ENCODE assay signal across 8 cellular contexts in genomic region chr5:109691248-109691574, GRCh38. TPM values are rescaled to one million over a fixed set of nuclear protein-coding genes. Genes with fewer than 3 reads are reported as not detected.
DNase-seq lines count a peak whose midpoint lies in the region; ATAC-seq and TF ChIP-seq lines count a peak whose summit lies in the region.

No MANE protein-coding gene starts in this region.

- no peaks in the 10 kb centered on the region for H3K9me3 Mint-ChIP-seq in effector memory CD8-positive, alpha-beta T cell

- H3K36me3 Mint-ChIP-seq in effector memory CD8-positive, alpha-beta T cell (ENCODE audit: insufficient read depth) = peaks cover 22% of the 10 kb centered on the region

- peak overlapping the region; percentile 78 to 84 for H3K27ac Mint-ChIP-seq in effector memory CD8-positive, alpha-beta T cell

- POLR2A ChIA-PET in PC-9 (lab: Charles Lee; ENCODE audit: unreplicated experiment) = interaction anchor here (0.6 to 0.7 kb wide), 2 partner anchors 10 to 1405 kb away, joined by 5 to 6 read pairs; no protein-coding TSS in a partner anchor

- H3K4me3 ChIP-seq in GM08714 (ENCODE audit: low read length) (peak overlapping the region; percentile 80), PC-9 (peak overlapping the region; percentile 91), osteoblast (ENCODE audit: insufficient read depth, low read length) (peak overlapping the region; percentile 89)

- peaks cover 25% of the 10 kb centered on the region; the same call in 1 of the 2 replicates for H3F3A ChIP-seq in PC-9 (ENCODE audit: insufficient read depth, low read depth)

- H3K27me3 ChIP-seq in PC-9 (ENCODE audit: insufficient read depth, low read depth) (no peaks in the 10 kb centered on the region), osteoblast (ENCODE audit: insufficient read depth, low read length) (no peaks in the 10 kb centered on the region)

- no peak for TF ChIP-seq CTCF in PC-9 (conservative IDR thresholded peaks at IDR 0.05)
- TF ChIP-seq CTCF in osteoblast (IDR thresholded peaks at IDR 0.05; ENCODE audit: extremely low read depth, low read depth, low read length) = no peak

- CTCF ChIA-PET in PC-9 (lab: Charles Lee) = interaction anchor here (0.6 to 0.7 kb wide), 2 partner anchors 99 to 131 kb away, joined by 8 to 10 read pairs; no protein-coding TSS in a partner anchor

- no peak for DNase-seq in PC-9
- DNase-seq in effector memory CD8-positive, alpha-beta T cell = no peak
- DNase-seq in osteoblast (ENCODE audit: insufficient read length, low spot score, missing footprints) = no peak
- no peak for DNase-seq in HCEC 1CT
- DNase-seq in DMS153 treated with DMSO at 0.1 percent for 48 hours (lab: John Stamatoyannopoulos, UW; ENCODE audit: unreplicated experiment) = no peak
- DNase-seq in cerebellar cortex (ENCODE audit: low spot score) = no peak

- H3K27me3 Mint-ChIP-seq in effector memory CD8-positive, alpha-beta T cell = peaks cover under 1 to 3% of the 10 kb centered on the region in 2 donors

- H2AFZ ChIP-seq in PC-9 = peak overlapping the region; percentile 93
- H2AFZ ChIP-seq in osteoblast (ENCODE audit: low read length) = peak overlapping the region; percentile 83

- H3K4me2 ChIP-seq in PC-9 = peak overlapping the region; percentile 85
- peak overlapping the region; percentile 86 for H3K4me2 ChIP-seq in osteoblast (ENCODE audit: insufficient read depth, low read length)

- H3K4me1 Mint-ChIP-seq in effector memory CD8-positive, alpha-beta T cell (ENCODE audit: low read depth in 2 of 2) = peaks cover 52 to 55% of the 10 kb centered on the region in 2 donors

- H4K20me1 ChIP-seq in PC-9 (ENCODE audit: insufficient read depth) = no peaks in the 10 kb centered on the region
- peaks cover 7% of the 10 kb centered on the region for H4K20me1 ChIP-seq in osteoblast (ENCODE audit: insufficient read depth, low read length)

- H3K79me2 ChIP-seq in PC-9 (ENCODE audit: low read depth) (peaks cover 43% of the 10 kb centered on the region), osteoblast (ENCODE audit: insufficient read depth, low read length) (peaks cover 58% of the 10 kb centered on the region)

- H3K36me3 ChIP-seq in PC-9 (ENCODE audit: low read depth) (no peaks in the 10 kb centered on the region), osteoblast (ENCODE audit: insufficient read depth, low read length) (no peaks in the 10 kb centered on the region)

- ATAC-seq in effector memory CD8-positive, alpha-beta T cell (replicated peaks) = no peak
- no peak for ATAC-seq in HG03139 (IDR thresholded peaks at IDR 0.05; ENCODE audit: unreplicated experiment)

- H3K27ac ChIP-seq in PC-9 (no peak overlapping the region), osteoblast (ENCODE audit: low read depth, low read length) (peak overlapping the region; percentile 18)

- intact Hi-C loops in PC-9 (cut with micrococcal nuclease; ENCODE audit: unreplicated experiment) = loop anchor here (2.0 to 10.0 kb wide), 2 partner anchors 48 to 354 kb away; no protein-coding TSS in a partner anchor

- H3K4me3 Mint-ChIP-seq in effector memory CD8-positive, alpha-beta T cell = peak overlapping the region; percentile 80 to 86

- H3K9me3 ChIP-seq in PC-9 (ENCODE audit: insufficient read depth, low read depth) (no peaks in the 10 kb centered on the region), osteoblast (ENCODE audit: low read depth, low read length) (peaks cover 5% of the 10 kb centered on the region)

- peaks cover 35% of the 10 kb centered on the region for H3K4me1 ChIP-seq in PC-9 (replicated peaks; ENCODE audit: insufficient read depth)
- H3K4me1 ChIP-seq in osteoblast (ENCODE audit: insufficient read depth, low read length) = peaks cover 26% of the 10 kb centered on the region

- no peaks in the 10 kb centered on the region for H3K9me2 ChIP-seq in PC-9 (ENCODE audit: insufficient read depth)

- BruUV-seq in PC-9 (replicated peaks; lab: Mats Ljungman, UMichigan) = no TSS peak

RNA-seq across cellular contexts. Expression of gene MAN2A1, which starts 1.5 kb away (rescaled TPM):
- total RNA-seq in PC-9 (2021) = 26.3 and 27.3 TPM in 2 replicates
- total RNA-seq in osteoblast = 69.5 and 81.8 TPM in 2 replicates
